8 cellular contexts compared by ENCODE assay signal in the genomic region with DNA sequence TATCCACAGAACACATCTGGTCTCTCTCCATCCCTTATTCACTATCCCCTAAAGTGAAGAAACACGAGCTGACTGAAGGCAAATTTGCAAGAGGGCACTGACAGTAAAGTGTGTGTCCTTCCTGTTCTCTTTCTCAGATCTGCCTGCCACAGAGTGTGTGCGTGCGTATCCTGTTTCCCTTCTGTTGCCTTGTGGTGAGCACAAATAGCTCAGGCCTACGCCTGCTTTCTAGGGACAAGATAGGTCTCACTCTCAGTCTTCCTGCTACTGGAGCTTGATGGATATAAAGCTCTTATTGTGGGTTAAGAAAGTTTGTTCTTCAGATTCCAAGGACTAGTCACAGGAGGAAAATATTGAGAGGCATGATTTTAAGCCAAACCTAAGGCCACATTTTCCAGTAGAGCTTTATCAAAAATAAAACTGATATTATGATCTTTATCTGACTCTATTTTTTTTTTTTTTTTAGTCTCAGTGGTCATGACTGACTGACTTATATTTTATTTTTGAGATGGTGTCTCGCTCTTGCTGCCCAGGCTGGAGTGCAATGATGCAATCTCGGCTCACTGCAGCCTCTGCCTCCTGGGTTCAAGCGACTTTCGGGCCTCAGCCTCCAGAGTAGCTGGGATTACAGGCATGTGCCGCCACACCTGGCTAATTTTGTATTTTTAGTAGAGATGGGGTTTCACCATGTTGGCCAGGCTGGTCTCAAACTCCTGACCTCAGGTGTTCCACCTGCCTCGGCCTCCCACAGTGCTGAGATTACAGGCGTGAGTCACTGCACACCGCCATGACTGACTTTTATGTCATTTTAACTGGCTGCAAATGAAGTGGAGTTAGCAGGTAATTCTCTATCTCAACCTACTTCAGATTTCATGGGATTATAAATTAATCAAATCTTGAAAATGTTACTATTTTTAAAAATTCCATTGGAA.
DNase-seq lines count a peak whose midpoint lies in the region; ATAC-seq and TF ChIP-seq lines count a peak whose summit lies in the region.

No MANE protein-coding gene starts in this region.

- H3K36me3 ChIP-seq in BLaER1, result no peaks in the 10 kb centered on the region
- no peaks in the 10 kb centered on the region for H3K36me3 ChIP-seq in adrenal gland (replicated peaks in 1 of 2)
- H3K36me3 ChIP-seq in BE2C, result no peaks in the 10 kb centered on the region

- intact Hi-C loops in adrenal gland (cut with DNase I), result no loop called here

- no peak overlapping the region for H3K4me3 ChIP-seq in BLaER1
- no peak overlapping the region for H3K4me3 ChIP-seq in adrenal gland
- no peak overlapping the region for H3K4me3 ChIP-seq in BE2C (ENCODE audit: low read depth, low read length)

- peaks cover 24% of the 10 kb centered on the region for H3K4me1 ChIP-seq in BLaER1
- peaks cover 0 to 8% of the 10 kb centered on the region in 2 donors for H3K4me1 ChIP-seq in adrenal gland (replicated peaks in 1 of 2)
- no peaks in the 10 kb centered on the region for H3K4me1 ChIP-seq in BE2C

- ATAC-seq in GM18909 (IDR thresholded peaks at IDR 0.05; ENCODE audit: poor library complexity, unreplicated experiment), result peak; percentile 99
- peak; percentile 99 for ATAC-seq in HG03039 (IDR thresholded peaks at IDR 0.05; ENCODE audit: unreplicated experiment)

- TF ChIP-seq CTCF in adrenal gland (IDR thresholded peaks at IDR 0.05) (no peak), BE2C (IDR thresholded peaks at IDR 0.05; ENCODE audit: low read depth, low read length) (no peak)

- no peak for TF ChIP-seq POLR2A in adrenal gland (IDR thresholded peaks at IDR 0.05)

- H3K9me3 ChIP-seq in BLaER1 (no peaks in the 10 kb centered on the region), adrenal gland (replicated peaks in 1 of 3) (no peaks in the 10 kb centered on the region), BE2C (no peaks in the 10 kb centered on the region)

- H3K27ac ChIP-seq in BLaER1 (no peak overlapping the region), adrenal gland (no peak overlapping the region)

- H3K27me3 ChIP-seq in BLaER1 (no peaks in the 10 kb centered on the region), adrenal gland (no peaks in the 10 kb centered on the region), BE2C (no peaks in the 10 kb centered on the region)

- DNase-seq in SIG-M5 (lab: John Stamatoyannopoulos, UW) (peak; percentile 22), adrenal gland (peak; percentile 20 to 70 (median 30)), mucosa of gallbladder (ENCODE audit: low spot score) (peak; percentile 24), BE2C (no peak), SK-N-DZ (ENCODE audit: low spot score) (no peak)

- no peaks in the 10 kb centered on the region for H4K20me1 ChIP-seq in BLaER1

- peak overlapping the region; percentile 53 for H3K4me2 ChIP-seq in BLaER1

- H3K9ac ChIP-seq in BLaER1, result no peak overlapping the region

- 75 to 81% (median 78%) methylated on average over 11 to 12 of the region's 12 CpGs for WGBS in adrenal gland, 4 donors

Comparison
In these comparisons a context has a peak if more than half of its experiments do, and no peak if none do; other contexts are left out.
1. DNase-seq: peak in SIG-M5 (single experiment), adrenal gland (7 of 7) and mucosa of gallbladder (single experiment); none in BE2C (single experiment) and SK-N-DZ (single experiment).